1 cellular context compared by ENCODE assay signal in the genomic region with DNA sequence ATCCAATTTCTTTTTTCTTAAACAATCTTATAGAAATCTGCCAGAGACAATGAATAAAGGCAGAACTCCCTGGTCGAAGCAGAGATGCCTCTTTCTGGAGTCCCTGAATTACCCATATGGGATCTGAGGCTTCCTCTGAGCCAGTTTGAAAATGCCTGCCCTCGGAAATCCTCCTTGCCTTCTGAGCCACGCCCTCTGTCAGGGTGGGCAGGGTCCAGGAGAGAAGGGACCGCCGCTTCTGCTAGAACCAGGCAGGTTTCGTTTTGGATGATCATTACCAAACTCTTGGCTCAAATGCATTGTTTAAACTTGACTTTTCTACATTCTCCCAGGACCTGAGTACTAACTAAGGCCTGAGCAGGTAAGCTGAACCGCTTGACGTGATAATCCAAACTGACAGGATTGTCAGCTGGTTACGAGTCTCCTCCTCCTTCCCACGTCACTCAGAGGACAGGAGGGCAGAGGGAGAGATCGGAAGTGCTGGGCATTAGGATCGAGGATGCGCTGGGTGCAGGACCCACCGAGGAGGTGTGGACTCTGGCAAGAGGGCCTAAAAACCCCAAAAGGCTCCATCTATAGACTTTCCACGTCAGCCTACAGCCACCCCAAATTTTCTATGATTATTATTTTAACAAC.
TF ChIP-seq lines count a peak whose summit lies in the region.

No MANE protein-coding gene starts in this region.

TF ChIP-seq in HEK293, 187 proteins besides CTCF, POLR2A, EP300 and RAD21 (continued from another document):
- TF ChIP-seq, protein P1, sequence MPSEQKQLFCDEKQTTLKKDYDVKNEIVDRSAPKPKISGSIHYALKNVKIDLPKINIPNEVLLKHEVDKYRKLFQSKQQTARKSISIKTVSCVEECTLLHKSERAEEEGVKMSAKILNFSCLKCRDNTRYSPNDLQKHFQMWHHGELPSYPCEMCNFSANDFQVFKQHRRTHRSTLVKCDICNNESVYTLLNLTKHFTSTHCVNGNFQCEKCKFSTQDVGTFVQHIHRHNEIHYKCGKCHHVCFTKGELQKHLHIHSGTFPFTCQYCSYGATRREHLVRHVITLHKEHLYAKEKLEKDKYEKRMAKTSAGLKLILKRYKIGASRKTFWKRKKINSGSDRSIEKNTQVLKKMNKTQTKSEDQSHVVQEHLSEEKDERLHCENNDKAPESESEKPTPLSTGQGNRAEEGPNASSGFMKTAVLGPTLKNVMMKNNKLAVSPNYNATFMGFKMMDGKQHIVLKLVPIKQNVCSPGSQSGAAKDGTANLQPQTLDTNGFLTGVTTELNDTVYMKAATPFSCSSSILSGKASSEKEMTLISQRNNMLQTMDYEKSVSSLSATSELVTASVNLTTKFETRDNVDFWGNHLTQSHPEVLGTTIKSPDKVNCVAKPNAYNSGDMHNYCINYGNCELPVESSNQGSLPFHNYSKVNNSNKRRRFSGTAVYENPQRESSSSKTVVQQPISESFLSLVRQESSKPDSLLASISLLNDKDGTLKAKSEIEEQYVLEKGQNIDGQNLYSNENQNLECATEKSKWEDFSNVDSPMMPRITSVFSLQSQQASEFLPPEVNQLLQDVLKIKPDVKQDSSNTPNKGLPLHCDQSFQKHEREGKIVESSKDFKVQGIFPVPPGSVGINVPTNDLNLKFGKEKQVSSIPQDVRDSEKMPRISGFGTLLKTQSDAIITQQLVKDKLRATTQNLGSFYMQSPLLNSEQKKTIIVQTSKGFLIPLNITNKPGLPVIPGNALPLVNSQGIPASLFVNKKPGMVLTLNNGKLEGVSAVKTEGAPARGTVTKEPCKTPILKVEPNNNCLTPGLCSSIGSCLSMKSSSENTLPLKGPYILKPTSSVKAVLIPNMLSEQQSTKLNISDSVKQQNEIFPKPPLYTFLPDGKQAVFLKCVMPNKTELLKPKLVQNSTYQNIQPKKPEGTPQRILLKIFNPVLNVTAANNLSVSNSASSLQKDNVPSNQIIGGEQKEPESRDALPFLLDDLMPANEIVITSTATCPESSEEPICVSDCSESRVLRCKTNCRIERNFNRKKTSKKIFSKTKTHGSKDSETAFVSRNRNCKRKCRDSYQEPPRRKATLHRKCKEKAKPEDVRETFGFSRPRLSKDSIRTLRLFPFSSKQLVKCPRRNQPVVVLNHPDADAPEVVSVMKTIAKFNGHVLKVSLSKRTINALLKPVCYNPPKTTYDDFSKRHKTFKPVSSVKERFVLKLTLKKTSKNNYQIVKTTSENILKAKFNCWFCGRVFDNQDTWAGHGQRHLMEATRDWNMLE (tag by site-specific recombination; conservative IDR thresholded peaks at IDR 0.05; ENCODE audit: low read depth) = no peak
- TF ChIP-seq ZBTB17 (tag by site-specific recombination; IDR thresholded peaks at IDR 0.05) (peak; percentile 87), ZNF366 (tag by site-specific recombination; conservative IDR thresholded peaks at IDR 0.05) (no peak), ZEB2 (tag by site-specific recombination; IDR thresholded peaks at IDR 0.05) (no peak), ZNF140 (tag by site-specific recombination; IDR thresholded peaks at IDR 0.05) (peak; percentile 42; the same call in 1 of the 2 replicates), ZNF302 (tag by site-specific recombination; IDR thresholded peaks at IDR 0.05; ENCODE audit: low read depth) (no peak), ZNF776 (tag by site-specific recombination; IDR thresholded peaks at IDR 0.05; ENCODE audit: borderline replicate concordance) (no peak), SP2 (tag by site-specific recombination; IDR thresholded peaks at IDR 0.05) (0 out of 2 replicates have a peak, but pooled peaks have one; percentile 7), ZNF548 (tag by site-specific recombination; IDR thresholded peaks at IDR 0.05) (no peak), ZNF561 (tag by site-specific recombination; IDR thresholded peaks at IDR 0.05; ENCODE audit: borderline replicate concordance) (no peak), ZSCAN16 (tag by site-specific recombination; IDR thresholded peaks at IDR 0.05) (no peak), ZBTB21 (tag by site-specific recombination; IDR thresholded peaks at IDR 0.05) (0 out of 2 replicates have a peak, but pooled peaks have one; percentile 36), SCRT2 (tag by site-specific recombination; IDR thresholded peaks at IDR 0.05) (no peak), ZNF660 (tag by site-specific recombination; IDR thresholded peaks at IDR 0.05) (no peak), ZNF169 (tag by site-specific recombination; IDR thresholded peaks at IDR 0.05) (no peak), ZNF221 (tag by site-specific recombination; IDR thresholded peaks at IDR 0.05; ENCODE audit: borderline replicate concordance) (no peak), SCRT1 (tag by site-specific recombination; IDR thresholded peaks at IDR 0.05; ENCODE audit: borderline replicate concordance) (no peak), ZFP3 (tag by site-specific recombination; IDR thresholded peaks at IDR 0.05; ENCODE audit: low read depth) (no peak), ZNF184 (tag by site-specific recombination; IDR thresholded peaks at IDR 0.05) (no peak), ZNF19 (tag by site-specific recombination; IDR thresholded peaks at IDR 0.05; ENCODE audit: low read depth) (no peak), GLIS2 (tag by site-specific recombination; IDR thresholded peaks at IDR 0.05) (no peak), ZNF335 (tag by site-specific recombination; conservative IDR thresholded peaks at IDR 0.05) (no peak), ZNF707 (tag by site-specific recombination; IDR thresholded peaks at IDR 0.05) (no peak)
- TF ChIP-seq, protein P2, sequence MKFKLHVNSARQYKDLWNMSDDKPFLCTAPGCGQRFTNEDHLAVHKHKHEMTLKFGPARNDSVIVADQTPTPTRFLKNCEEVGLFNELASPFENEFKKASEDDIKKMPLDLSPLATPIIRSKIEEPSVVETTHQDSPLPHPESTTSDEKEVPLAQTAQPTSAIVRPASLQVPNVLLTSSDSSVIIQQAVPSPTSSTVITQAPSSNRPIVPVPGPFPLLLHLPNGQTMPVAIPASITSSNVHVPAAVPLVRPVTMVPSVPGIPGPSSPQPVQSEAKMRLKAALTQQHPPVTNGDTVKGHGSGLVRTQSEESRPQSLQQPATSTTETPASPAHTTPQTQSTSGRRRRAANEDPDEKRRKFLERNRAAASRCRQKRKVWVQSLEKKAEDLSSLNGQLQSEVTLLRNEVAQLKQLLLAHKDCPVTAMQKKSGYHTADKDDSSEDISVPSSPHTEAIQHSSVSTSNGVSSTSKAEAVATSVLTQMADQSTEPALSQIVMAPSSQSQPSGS (tag by site-specific recombination; IDR thresholded peaks at IDR 0.05; ENCODE audit: low read depth) = no peak
- TF ChIP-seq, protein P3, sequence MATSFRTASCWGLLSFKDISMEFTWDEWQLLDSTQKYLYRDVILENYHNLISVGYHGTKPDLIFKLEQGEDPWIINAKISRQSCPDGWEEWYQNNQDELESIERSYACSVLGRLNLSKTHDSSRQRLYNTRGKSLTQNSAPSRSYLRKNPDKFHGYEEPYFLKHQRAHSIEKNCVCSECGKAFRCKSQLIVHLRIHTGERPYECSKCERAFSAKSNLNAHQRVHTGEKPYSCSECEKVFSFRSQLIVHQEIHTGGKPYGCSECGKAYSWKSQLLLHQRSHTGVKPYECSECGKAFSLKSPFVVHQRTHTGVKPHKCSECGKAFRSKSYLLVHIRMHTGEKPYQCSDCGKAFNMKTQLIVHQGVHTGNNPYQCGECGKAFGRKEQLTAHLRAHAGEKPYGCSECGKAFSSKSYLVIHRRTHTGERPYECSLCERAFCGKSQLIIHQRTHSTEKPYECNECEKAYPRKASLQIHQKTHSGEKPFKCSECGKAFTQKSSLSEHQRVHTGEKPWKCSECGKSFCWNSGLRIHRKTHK (tag by site-specific recombination; IDR thresholded peaks at IDR 0.05) = no peak
TF ChIP-seq in HEK293: peak in this region for 5.
